In genomic region chr12:25254271-25254880, GRCh38 we compare ENCODE assay signal across 1 cellular context.
TF ChIP-seq lines count a peak whose summit lies in the region.

No MANE protein-coding gene starts in this region.

TF ChIP-seq in SK-N-SH, 30 proteins besides CTCF, POLR2A, EP300 and RAD21 (continued from another document):
- TF ChIP-seq PBX3 (IDR thresholded peaks at IDR 0.05) (peak; percentile 53), RFX5 (IDR thresholded peaks at IDR 0.05; ENCODE audit: low read length) (no peak)
